Comparison of ENCODE assay signal across 32 cellular contexts in the genomic region with DNA sequence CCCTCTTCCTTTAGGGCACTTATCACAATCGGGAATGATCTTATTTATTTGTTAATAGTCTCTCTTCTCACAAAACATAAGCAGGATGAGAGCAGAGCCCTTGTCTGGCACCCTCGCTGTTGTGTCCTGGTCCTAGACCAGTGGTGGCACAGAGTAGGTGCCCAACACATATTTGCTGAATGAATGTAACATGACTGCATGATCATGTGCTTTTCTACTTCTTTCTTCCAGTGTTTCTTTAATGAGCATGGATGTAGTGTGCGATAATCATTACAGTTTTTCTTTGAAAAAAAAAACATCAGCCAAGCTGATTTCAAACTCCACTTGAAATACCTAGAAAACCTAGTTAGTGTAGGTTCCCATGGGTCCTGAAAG.
DNase-seq lines count a peak whose midpoint lies in the region; ATAC-seq, FAIRE-seq and TF ChIP-seq lines count a peak whose summit lies in the region.
"Had no signal": no experiment of that assay in that cellular context is flagged by ENCODE, and none has a peak within 500 bp of the region (broad histone marks: within the 10 kb centered on the region; RNA-seq: fewer than 3 reads in every experiment).

No MANE protein-coding gene starts in this region.

- peak; percentile 69 for FAIRE-seq in astrocyte (lab: Jason Lieb, UNC)
- FAIRE-seq: GM18507, kidney had no signal

- H3K4me1 ChIP-seq in astrocyte (ENCODE audit: insufficient read depth, low read length) (no peaks in the 10 kb centered on the region), thoracic aorta (ENCODE audit: control insufficient read depth in 1 of 2, low read depth in 2 of 2) (peaks cover 4 to 27% of the 10 kb centered on the region in 2 donors)
- H3K4me1 ChIP-seq: body of pancreas had no signal

- H3K4me1 Mint-ChIP-seq in astrocyte (ENCODE audit: low read depth, unreplicated experiment) (peaks cover under 1% of the 10 kb centered on the region), mesothelial cell of epicardium (peaks cover 14% of the 10 kb centered on the region)
- no peaks in the 10 kb centered on the region for H3K4me1 Mint-ChIP-seq in stimulated activated naive CD8-positive, alpha-beta T cell treated with anti-CD3 and anti-CD28 coated beads, Interleukin-15, amount 100 ng/mL, for 72 hours
- H3K4me1 Mint-ChIP-seq: activated T-helper 17 cell treated with anti-CD3 and anti-CD28 coated beads, Interleukin-2, amount 50 U/mL, for 72 hours; IgD-negative memory B cell had no signal

- H3K27me3 Mint-ChIP-seq in astrocyte (ENCODE audit: low read depth, unreplicated experiment) = peaks cover 9% of the 10 kb centered on the region
- H3K27me3 Mint-ChIP-seq in mesothelial cell of epicardium (ENCODE audit: low read depth) = peaks cover 24% of the 10 kb centered on the region
- peaks cover 66% of the 10 kb centered on the region for H3K27me3 Mint-ChIP-seq in stimulated activated naive CD8-positive, alpha-beta T cell treated with anti-CD3 and anti-CD28 coated beads, Interleukin-15, amount 100 ng/mL, for 72 hours

- H2AFZ ChIP-seq in astrocyte (ENCODE audit: low read depth, low read length) = no peak overlapping the region

- H3K27ac ChIP-seq in astrocyte (ENCODE audit: low read depth, low read length) (no peak overlapping the region), thoracic aorta (peak overlapping the region; percentile 52 to 61)
- H3K27ac ChIP-seq: body of pancreas had no signal

- no peaks in the 10 kb centered on the region for H3K9me3 ChIP-seq in astrocyte (ENCODE audit: insufficient read depth, low read depth, low read length)
- no peaks in the 10 kb centered on the region for H3K9me3 ChIP-seq in thoracic aorta
- H3K9me3 ChIP-seq: body of pancreas, Caco-2, gastroesophageal sphincter, tibial nerve had no signal

- H3K36me3 Mint-ChIP-seq in astrocyte (ENCODE audit: low read depth, unreplicated experiment) (no peaks in the 10 kb centered on the region), mesothelial cell of epicardium (no peaks in the 10 kb centered on the region)
- H3K36me3 Mint-ChIP-seq: activated naive CD8-positive, alpha-beta T cell; naive B cell; WTC11 had no signal

- H3K27me3 ChIP-seq in astrocyte (ENCODE audit: insufficient read depth, low read length) (no peaks in the 10 kb centered on the region), thoracic aorta (replicated peaks; ENCODE audit: insufficient read depth) (no peaks in the 10 kb centered on the region)
- H3K27me3 ChIP-seq: body of pancreas had no signal

- no peak overlapping the region for H3K4me2 ChIP-seq in astrocyte (ENCODE audit: low read length)

- ATAC-seq in thoracic aorta (ENCODE audit: insufficient number of reproducible peaks, low FRiP score, low read depth) (peak; percentile 73), GM19467 (IDR thresholded peaks at IDR 0.05; ENCODE audit: unreplicated experiment) (no peak)
- no peak for ATAC-seq in stimulated activated naive CD8-positive, alpha-beta T cell treated with anti-CD3 and anti-CD28 coated beads, Interleukin-15, amount 100 ng/mL, for 72 hours
- ATAC-seq: activated T-helper 17 cell treated with anti-CD3 and anti-CD28 coated beads, Interleukin-2, amount 50 U/mL, for 72 hours; body of pancreas; esophagus mucosa; WTC11 had no signal

- no peak overlapping the region for H3K4me3 Mint-ChIP-seq in astrocyte (ENCODE audit: unreplicated experiment)
- no peak overlapping the region for H3K4me3 Mint-ChIP-seq in mesothelial cell of epicardium
- H3K4me3 Mint-ChIP-seq in stimulated activated naive CD8-positive, alpha-beta T cell treated with anti-CD3 and anti-CD28 coated beads, Interleukin-15, amount 100 ng/mL, for 72 hours = no peak overlapping the region
- H3K4me3 Mint-ChIP-seq: activated naive CD8-positive, alpha-beta T cell; activated T-helper 17 cell treated with anti-CD3 and anti-CD28 coated beads, Interleukin-2, amount 50 U/mL, for 72 hours; IgD-negative memory B cell; naive B cell; WTC11 had no signal

- H3K4me3 ChIP-seq in AG10803 (ENCODE audit: low read length) = peak overlapping the region; percentile 18
- H3K4me3 ChIP-seq in astrocyte (ENCODE audit: insufficient read depth, low read depth, low read length) = no peak overlapping the region
- H3K4me3 ChIP-seq in thoracic aorta = peak overlapping the region; percentile 27
- H3K4me3 ChIP-seq: body of pancreas, tibial nerve had no signal

- H3K79me2 ChIP-seq in astrocyte (ENCODE audit: insufficient read depth, low read length) = no peaks in the 10 kb centered on the region

- H3K27ac Mint-ChIP-seq in astrocyte (ENCODE audit: unreplicated experiment) = no peak overlapping the region
- H3K27ac Mint-ChIP-seq in mesothelial cell of epicardium = peak overlapping the region; percentile 95
- no peak overlapping the region for H3K27ac Mint-ChIP-seq in stimulated activated naive CD8-positive, alpha-beta T cell treated with anti-CD3 and anti-CD28 coated beads, Interleukin-15, amount 100 ng/mL, for 72 hours
- H3K27ac Mint-ChIP-seq: activated naive CD8-positive, alpha-beta T cell; activated T-helper 17 cell treated with anti-CD3 and anti-CD28 coated beads, Interleukin-2, amount 50 U/mL, for 72 hours; IgD-negative memory B cell; WTC11 had no signal

- H3K9me3 Mint-ChIP-seq in astrocyte (ENCODE audit: unreplicated experiment) (no peaks in the 10 kb centered on the region), mesothelial cell of epicardium (no peaks in the 10 kb centered on the region)
- H3K9me3 Mint-ChIP-seq in stimulated activated naive CD8-positive, alpha-beta T cell treated with anti-CD3 and anti-CD28 coated beads, Interleukin-15, amount 100 ng/mL, for 72 hours = no peaks in the 10 kb centered on the region
- H3K9me3 Mint-ChIP-seq: activated T-helper 17 cell treated with anti-CD3 and anti-CD28 coated beads, Interleukin-2, amount 50 U/mL, for 72 hours; WTC11 had no signal

- no peaks in the 10 kb centered on the region for H4K20me1 ChIP-seq in astrocyte (ENCODE audit: insufficient read depth, low read length)

- no peak for DNase-seq in AG10803 (ENCODE audit: low read depth)
- no peak for DNase-seq in astrocyte (ENCODE audit: low read depth)
- no peak for DNase-seq in mesothelial cell of epicardium (ENCODE audit: low spot score in 2 of 2, unreplicated experiment in 2 of 2)
- no peak for DNase-seq in thoracic aorta (ENCODE audit: low spot score)
- no peak for DNase-seq in hypothalamus (lab: John Stamatoyannopoulos, UW)
- no peak for DNase-seq in NCI-H1092 treated with DMSO at 0.1 percent for 48 hours (lab: John Stamatoyannopoulos, UW)
- DNase-seq in stimulated activated naive CD8-positive, alpha-beta T cell treated with anti-CD3 and anti-CD28 coated beads, Interleukin-15, amount 100 ng/mL, for 72 hours = no peak
- DNase-seq: activated CD4-positive, alpha-beta T cell treated with anti-CD3 and anti-CD28 coated beads, Interleukin-2, amount 50 U/mL, for 4 hours; body of pancreas; C1 segment of cervical spinal cord; Caco-2; DMS79 treated with DMSO at 0.1 percent for 48 hours; effector memory CD4-positive, alpha-beta T cell; mammary epithelial cell; naive B cell; NCI-H1105; NCI-H2029; NCI-H345; NCI-H82; nucleus accumbens; stimulated activated naive CD4-positive, alpha-beta T cell treated with Interleukin-2 at 50 U/mL for 16 hours; SW 1271 had no signal

- no peak overlapping the region for H3K9ac ChIP-seq in astrocyte (ENCODE audit: low read length)

- H3K36me3 ChIP-seq in astrocyte (ENCODE audit: insufficient read depth, low read length) (no peaks in the 10 kb centered on the region), thoracic aorta (no peaks in the 10 kb centered on the region)
- H3K36me3 ChIP-seq: gastroesophageal sphincter, tibial nerve had no signal

- TF ChIP-seq CTCF in AG10803 (conservative IDR thresholded peaks at IDR 0.05; ENCODE audit: low read length) = no peak
- TF ChIP-seq CTCF in astrocyte (IDR thresholded peaks at IDR 0.05; ENCODE audit: insufficient read depth, low read depth, low read length) = no peak
- TF ChIP-seq CTCF in mesothelial cell of epicardium (IDR thresholded peaks at IDR 0.05; ENCODE audit: unreplicated experiment) = no peak
- TF ChIP-seq CTCF in thoracic aorta (IDR thresholded peaks at IDR 0.05) = no peak
